30 cellular contexts compared by ENCODE assay signal in the genomic region with DNA sequence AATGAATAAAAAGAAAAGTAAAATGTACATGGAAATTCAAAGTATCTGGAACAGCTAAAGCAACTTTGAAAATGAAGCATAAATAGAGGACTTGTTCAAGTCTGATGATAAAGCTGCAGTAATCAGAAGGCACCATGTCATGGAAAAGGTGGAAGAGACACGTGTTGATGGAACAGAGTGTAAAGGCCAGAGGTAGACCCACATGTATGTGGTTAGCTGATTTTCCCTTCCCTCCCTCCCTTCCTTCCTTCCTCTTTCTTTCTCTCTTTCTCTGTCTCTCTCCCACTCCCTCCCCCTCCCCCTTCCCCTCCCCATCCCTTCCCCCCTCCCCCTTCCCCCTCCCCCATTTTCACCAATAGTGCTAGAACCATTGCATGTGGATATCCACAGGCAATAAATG. TPM values are rescaled to one million over a fixed set of nuclear protein-coding genes. Genes with fewer than 3 reads are reported as not detected.
"Had no signal": no experiment of that assay in that cellular context is flagged by ENCODE, and none has a peak within 500 bp of the region (broad histone marks: within the 10 kb centered on the region; RNA-seq: fewer than 3 reads in every experiment).

No MANE protein-coding gene starts in this region.

- H2AFZ ChIP-seq: hepatocyte had no signal

- H3K4me1 Mint-ChIP-seq: immature natural killer cell, mesothelial cell of epicardium, naive B cell had no signal

- H3K27ac Mint-ChIP-seq: immature natural killer cell, mesothelial cell of epicardium had no signal

- H3K36me3 Mint-ChIP-seq: immature natural killer cell, mesothelial cell of epicardium, naive B cell had no signal

- FAIRE-seq: colon, endothelial cell of umbilical vein, frontal cortex, kidney had no signal

- DNase-seq: dermis blood vessel endothelial cell; dorsolateral prefrontal cortex; effector CD4-positive, alpha-beta T cell; effector memory CD4-positive, alpha-beta T cell; foreskin keratinocyte; hypothalamus; immature natural killer cell; islet precursor cell; kidney; left cardiac atrium; left lung; left ventricle myocardium superior; lower lobe of right lung; mesenchymal stem cell; mucosa of descending colon; naive B cell had no signal

- H3K4me2 ChIP-seq: hepatocyte had no signal

- H3K36me3 ChIP-seq: esophagus muscularis mucosa, gastroesophageal sphincter, heart left ventricle, left lung, lower lobe of right lung had no signal

- H3K9me3 Mint-ChIP-seq: immature natural killer cell, mesothelial cell of epicardium had no signal

- H3K79me2 ChIP-seq: hepatocyte had no signal

- ATAC-seq: foreskin keratinocyte, gastroesophageal sphincter, heart left ventricle, left cardiac atrium, left lung, left ventricle myocardium superior, lower lobe of right lung, mucosa of descending colon had no signal

- H3K27me3 ChIP-seq: foreskin keratinocyte had no signal

- H3K9me3 ChIP-seq: esophagus muscularis mucosa, gastroesophageal sphincter, heart left ventricle, left lung, lower lobe of right lung, mucosa of descending colon had no signal

- H3K4me1 ChIP-seq: esophagus muscularis mucosa, foreskin keratinocyte, gastroesophageal sphincter, heart left ventricle, left lung, lower lobe of right lung had no signal

- H3K4me3 ChIP-seq: coronary artery, dorsolateral prefrontal cortex, esophagus muscularis mucosa, gastroesophageal sphincter, heart left ventricle, hepatocyte, left lung, lower lobe of right lung, mucosa of descending colon had no signal

- H3K27ac ChIP-seq: coronary artery, dorsolateral prefrontal cortex, esophagus muscularis mucosa, foreskin keratinocyte, gastroesophageal sphincter, heart left ventricle, hepatocyte, left lung, lower lobe of right lung had no signal

- H3K4me3 Mint-ChIP-seq: immature natural killer cell, mesothelial cell of epicardium, naive B cell had no signal

RNA-seq across cellular contexts. Expression of a gene that starts 58.7 kb away (rescaled TPM):
- total RNA-seq: dermis blood vessel endothelial cell, endothelial cell of umbilical vein, epithelial cell of proximal tubule, fibroblast of lung, fibroblast of villous mesenchyme, foreskin keratinocyte, hepatocyte, lung microvascular endothelial cell, mesothelial cell of epicardium, myocyte had no signal
- polyA plus RNA-seq: endothelial cell of umbilical vein, fibroblast of lung, foreskin keratinocyte, hepatocyte had no signal
